In the genomic region with DNA sequence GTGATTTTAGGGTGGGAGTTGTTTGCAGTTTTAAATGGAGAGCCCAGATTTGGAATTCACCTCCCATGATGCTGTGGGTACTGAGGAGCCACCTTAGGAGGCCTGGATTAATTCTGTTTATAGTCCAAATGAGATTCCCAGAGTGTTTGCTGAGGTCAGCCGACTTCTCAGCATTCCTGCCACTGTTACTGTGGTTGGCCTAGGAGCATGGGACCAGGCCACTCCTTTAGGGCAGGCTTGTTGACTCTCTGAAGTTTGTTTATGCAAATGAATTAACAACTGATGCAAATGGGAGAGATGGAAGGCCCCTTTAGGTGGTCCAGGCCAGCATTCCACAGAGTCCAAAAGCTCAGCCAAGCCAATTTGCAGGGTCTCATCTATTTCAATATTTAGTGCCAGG, we compare ENCODE assay signal across 23 cellular contexts. TPM values are rescaled to one million over a fixed set of nuclear protein-coding genes. Genes with fewer than 3 reads are reported as not detected.
"Had no signal": no experiment of that assay in that cellular context is flagged by ENCODE, and none has a peak within 500 bp of the region (broad histone marks: within the 10 kb centered on the region; RNA-seq: fewer than 3 reads in every experiment).

No MANE protein-coding gene starts in this region.

- DNase-seq: cortex of kidney; dorsolateral prefrontal cortex; effector CD8-positive, alpha-beta T cell; heart left ventricle; hippocampal formation; immature natural killer cell; kidney; left cardiac atrium; left ventricle myocardium superior; naive thymus-derived CD8-positive, alpha-beta T cell; sigmoid colon; stimulated activated CD4-positive, alpha-beta T cell treated with anti-CD3 and anti-CD28 coated beads, Interleukin-2, amount 100 ng/mL, for 24 hours; stimulated activated CD4-positive, alpha-beta T cell treated with anti-CD3 and anti-CD28 coated beads, Interleukin-4, amount 100 ng/mL, for 4 hours; stimulated activated naive B cell treated with anti-CD40 and anti-IgM and Interleukin-4, amounts not matched to agents 10 μg/mL and 1 μg/mL and 100 μg/mL, for 72 hours; stimulated activated naive CD8-positive, alpha-beta T cell treated with anti-CD3 and anti-CD28 coated beads, Interleukin-15, amount 100 ng/mL, for 72 hours; testis had no signal

- H3K27ac ChIP-seq: dorsolateral prefrontal cortex, heart left ventricle, neutrophil, right atrium auricular region, sigmoid colon, skin epidermis, testis, tibial nerve had no signal

- H3K9me3 ChIP-seq: heart left ventricle, neutrophil, right atrium auricular region, sigmoid colon, testis, tibial nerve had no signal

- ATAC-seq: esophagus mucosa; heart left ventricle; left cardiac atrium; left ventricle myocardium superior; naive thymus-derived CD8-positive, alpha-beta T cell; stimulated activated naive B cell treated with anti-CD40 and anti-IgM and Interleukin-4, amounts not matched to agents 10 μg/mL and 1 μg/mL and 100 μg/mL, for 72 hours; stimulated activated naive CD8-positive, alpha-beta T cell treated with anti-CD3 and anti-CD28 coated beads, Interleukin-15, amount 100 ng/mL, for 72 hours had no signal

- H3K36me3 ChIP-seq: heart left ventricle, neutrophil, right atrium auricular region, sigmoid colon, tibial nerve had no signal

- H3K27ac Mint-ChIP-seq: immature natural killer cell; naive thymus-derived CD8-positive, alpha-beta T cell; stimulated activated naive B cell treated with anti-CD40 and anti-IgM and Interleukin-4, amounts not matched to agents 10 μg/mL and 1 μg/mL and 100 μg/mL, for 72 hours; stimulated activated naive CD8-positive, alpha-beta T cell treated with anti-CD3 and anti-CD28 coated beads, Interleukin-15, amount 100 ng/mL, for 72 hours had no signal

- H3K4me3 ChIP-seq: dorsolateral prefrontal cortex, heart left ventricle, right atrium auricular region, sigmoid colon, skin epidermis, testis, tibial nerve had no signal

- H3K36me3 Mint-ChIP-seq: immature natural killer cell; naive thymus-derived CD8-positive, alpha-beta T cell; stimulated activated naive B cell treated with anti-CD40 and anti-IgM and Interleukin-4, amounts not matched to agents 10 μg/mL and 1 μg/mL and 100 μg/mL, for 72 hours had no signal

- H3K4me1 ChIP-seq: heart left ventricle, right atrium auricular region, sigmoid colon, testis, tibial nerve had no signal

- H3K4me3 Mint-ChIP-seq: immature natural killer cell; naive thymus-derived CD8-positive, alpha-beta T cell; stimulated activated naive B cell treated with anti-CD40 and anti-IgM and Interleukin-4, amounts not matched to agents 10 μg/mL and 1 μg/mL and 100 μg/mL, for 72 hours; stimulated activated naive CD8-positive, alpha-beta T cell treated with anti-CD3 and anti-CD28 coated beads, Interleukin-15, amount 100 ng/mL, for 72 hours had no signal

- H3K27me3 Mint-ChIP-seq: stimulated activated naive B cell treated with anti-CD40 and anti-IgM and Interleukin-4, amounts not matched to agents 10 μg/mL and 1 μg/mL and 100 μg/mL, for 72 hours; stimulated activated naive CD8-positive, alpha-beta T cell treated with anti-CD3 and anti-CD28 coated beads, Interleukin-15, amount 100 ng/mL, for 72 hours had no signal

- H3K27me3 ChIP-seq: dorsolateral prefrontal cortex, heart left ventricle, neutrophil, right atrium auricular region, sigmoid colon, testis, tibial nerve had no signal

- H3K4me1 Mint-ChIP-seq: immature natural killer cell; naive thymus-derived CD8-positive, alpha-beta T cell; stimulated activated naive B cell treated with anti-CD40 and anti-IgM and Interleukin-4, amounts not matched to agents 10 μg/mL and 1 μg/mL and 100 μg/mL, for 72 hours; stimulated activated naive CD8-positive, alpha-beta T cell treated with anti-CD3 and anti-CD28 coated beads, Interleukin-15, amount 100 ng/mL, for 72 hours had no signal

RNA-seq across cellular contexts. Expression of a gene that starts 46.1 kb away (rescaled TPM):
- total RNA-seq: glomerular endothelial cell; lung microvascular endothelial cell; naive thymus-derived CD8-positive, alpha-beta T cell had no signal
- polyA plus RNA-seq: naive thymus-derived CD8-positive, alpha-beta T cell had no signal
